Comparison of ENCODE assay signal across 30 cellular contexts in the genomic region with DNA sequence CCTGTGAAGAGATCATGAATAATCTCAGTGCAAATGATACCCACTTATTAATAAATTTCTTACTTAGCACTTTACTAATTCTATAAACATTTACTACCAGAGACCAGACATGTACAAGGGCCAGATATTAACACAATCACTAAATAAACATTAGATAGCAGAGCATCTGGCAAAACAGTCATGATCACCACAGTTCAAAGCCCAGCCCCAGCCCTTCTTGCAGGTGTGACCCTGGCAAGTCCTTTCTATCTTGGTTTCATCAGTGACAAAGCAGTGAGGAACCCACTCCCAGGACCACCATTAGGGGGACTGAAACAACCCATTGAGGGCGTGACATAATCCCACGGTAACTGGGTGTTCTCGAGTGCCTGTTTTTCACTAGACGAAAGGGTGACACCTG. TPM values are rescaled to one million over a fixed set of nuclear protein-coding genes. Genes with fewer than 3 reads are reported as not detected.
DNase-seq lines count a peak whose midpoint lies in the region; ATAC-seq and TF ChIP-seq lines count a peak whose summit lies in the region.
"Had no signal": no experiment of that assay in that cellular context is flagged by ENCODE, and none has a peak within 500 bp of the region (broad histone marks: within the 10 kb centered on the region; RNA-seq: fewer than 3 reads in every experiment).

No MANE protein-coding gene starts in this region.

- CTCF ChIA-PET in PC-3 (lab: Charles Lee), result no interaction called here

- no peaks in the 10 kb centered on the region for H3K27me3 ChIP-seq in hepatocyte
- H3K27me3 ChIP-seq in MG63, result no peaks in the 10 kb centered on the region
- H3K27me3 ChIP-seq in PC-3 (ENCODE audit: low read length), result no peaks in the 10 kb centered on the region
- H3K27me3 ChIP-seq: adrenal gland, foreskin keratinocyte had no signal

- H3K9me3 ChIP-seq in hepatocyte (ENCODE audit: low read depth) (no peaks in the 10 kb centered on the region), MG63 (no peaks in the 10 kb centered on the region), PC-3 (ENCODE audit: low read length) (no peaks in the 10 kb centered on the region)
- H3K9me3 ChIP-seq: adrenal gland had no signal

- H3K27me3 Mint-ChIP-seq in natural killer cell treated with Interleukin-12 subunit alpha and Interleukin-12 subunit beta and Interleukin-15 and Interleukin-18, amount 100 ng/mL, for 72 hours, result no peaks in the 10 kb centered on the region
- H3K27me3 Mint-ChIP-seq in natural killer cell (ENCODE audit: low read depth in 2 of 2) (no peaks in the 10 kb centered on the region), progenitor cell of endocrine pancreas (no peaks in the 10 kb centered on the region)

- H3K9me3 Mint-ChIP-seq in natural killer cell treated with Interleukin-12 subunit alpha and Interleukin-12 subunit beta and Interleukin-15 and Interleukin-18, amount 100 ng/mL, for 72 hours, result no peaks in the 10 kb centered on the region
- no peaks in the 10 kb centered on the region for H3K9me3 Mint-ChIP-seq in natural killer cell
- H3K9me3 Mint-ChIP-seq in progenitor cell of endocrine pancreas (ENCODE audit: low read depth), result no peaks in the 10 kb centered on the region
- H3K9me3 Mint-ChIP-seq: nephron progenitor cell had no signal

- POLR2A ChIA-PET in PC-3 (lab: Charles Lee; ENCODE audit: unreplicated experiment), result no interaction called here

- peaks cover 49% of the 10 kb centered on the region for H4K20me1 ChIP-seq in hepatocyte (ENCODE audit: insufficient read depth, poor library complexity, severe bottlenecking)
- no peaks in the 10 kb centered on the region for H4K20me1 ChIP-seq in PC-3 (ENCODE audit: low read length)

- no peak overlapping the region for H3K4me3 Mint-ChIP-seq in natural killer cell treated with Interleukin-12 subunit alpha and Interleukin-12 subunit beta and Interleukin-15 and Interleukin-18, amount 100 ng/mL, for 72 hours
- no peak overlapping the region for H3K4me3 Mint-ChIP-seq in natural killer cell
- H3K4me3 Mint-ChIP-seq in progenitor cell of endocrine pancreas (ENCODE audit: low read depth), result no peak overlapping the region
- H3K4me3 Mint-ChIP-seq: nephron progenitor cell had no signal

- no peak overlapping the region for H3K27ac Mint-ChIP-seq in natural killer cell treated with Interleukin-12 subunit alpha and Interleukin-12 subunit beta and Interleukin-15 and Interleukin-18, amount 100 ng/mL, for 72 hours
- peak overlapping the region in 1 of 2 donors; percentile 33 for H3K27ac Mint-ChIP-seq in natural killer cell
- H3K27ac Mint-ChIP-seq in progenitor cell of endocrine pancreas, result peak overlapping the region; percentile 83
- H3K27ac Mint-ChIP-seq: nephron progenitor cell had no signal

- 86% methylated on average over 4 of the region's 4 CpGs for WGBS in hepatocyte (ENCODE audit: low lambda C conversion rate, missing lambda C conversion rate)

- H3K4me2 ChIP-seq in hepatocyte, result no peak overlapping the region
- no peak overlapping the region for H3K4me2 ChIP-seq in PC-3 (ENCODE audit: low read length)

- H2AFZ ChIP-seq in hepatocyte (no peak overlapping the region), PC-3 (ENCODE audit: low read length) (no peak overlapping the region)

- peaks cover 16 to 33% of the 10 kb centered on the region in 2 donors for H3K4me1 Mint-ChIP-seq in natural killer cell treated with Interleukin-12 subunit alpha and Interleukin-12 subunit beta and Interleukin-15 and Interleukin-18, amount 100 ng/mL, for 72 hours (ENCODE audit: low read depth in 2 of 2)
- peaks cover 26 to 31% of the 10 kb centered on the region in 2 donors for H3K4me1 Mint-ChIP-seq in natural killer cell
- H3K4me1 Mint-ChIP-seq in progenitor cell of endocrine pancreas (ENCODE audit: low read depth), result no peaks in the 10 kb centered on the region

- no peak for TF ChIP-seq CTCF in natural killer cell (IDR thresholded peaks at IDR 0.05)
- TF ChIP-seq CTCF in hepatocyte (IDR thresholded peaks at IDR 0.05; ENCODE audit: poor library complexity), result no peak
- TF ChIP-seq CTCF in progenitor cell of endocrine pancreas (IDR thresholded peaks at IDR 0.05; ENCODE audit: unreplicated experiment), result no peak
- no peak for TF ChIP-seq CTCF in PC-3 (conservative IDR thresholded peaks at IDR 0.05; ENCODE audit: low read depth, low read length)

- intact Hi-C loops in natural killer cell (cut with micrococcal nuclease) (no loop called here), PC-3 (cut with micrococcal nuclease) (no loop called here)

- H3F3A ChIP-seq in PC-3 (ENCODE audit: low read length, unreplicated experiment), result no peaks in the 10 kb centered on the region

- no TSS peak for BruUV-seq in PC-3 (replicated peaks; lab: Mats Ljungman, UMichigan)

- H3K9me2 ChIP-seq in hepatocyte (replicated peaks; ENCODE audit: insufficient read depth) (no peaks in the 10 kb centered on the region), PC-3 (replicated peaks; ENCODE audit: low read length) (no peaks in the 10 kb centered on the region)

- peaks cover 14% of the 10 kb centered on the region for H3K36me3 Mint-ChIP-seq in natural killer cell treated with Interleukin-12 subunit alpha and Interleukin-12 subunit beta and Interleukin-15 and Interleukin-18, amount 100 ng/mL, for 72 hours
- H3K36me3 Mint-ChIP-seq in natural killer cell (no peaks in the 10 kb centered on the region), progenitor cell of endocrine pancreas (ENCODE audit: insufficient read depth) (peaks cover 28% of the 10 kb centered on the region)

- H3K27ac ChIP-seq in hepatocyte (peak overlapping the region; percentile 12), PC-3 (ENCODE audit: low read length) (no peak overlapping the region)
- H3K27ac ChIP-seq: adrenal gland, C4-2B, foreskin keratinocyte, HL-60 had no signal

- DNase-seq in natural killer cell treated with Interleukin-12 subunit alpha and Interleukin-12 subunit beta and Interleukin-15 and Interleukin-18, amount 100 ng/mL, for 72 hours (ENCODE audit: low spot score), result peak; percentile 18
- DNase-seq in natural killer cell (no peak), hepatocyte (ENCODE audit: low spot score) (no peak), progenitor cell of endocrine pancreas (ENCODE audit: low spot score, unreplicated experiment) (no peak), MG63 (no peak), PC-3 (no peak)
- DNase-seq: activated CD4-positive, alpha-beta T cell treated with anti-CD3 and anti-CD28 coated beads, Interleukin-2, amount 50 U/mL, for 1 hour; activated CD8-positive, alpha-beta memory T cell treated with anti-CD3 and anti-CD28 coated beads, Interleukin-2, amount 50 U/mL, for 4 hours; activated effector memory CD4-positive, alpha-beta T cell treated with anti-CD3 and anti-CD28 coated beads, Interleukin-2, amount 50 U/mL, for 16 hours; effector CD8-positive, alpha-beta T cell; foreskin keratinocyte; HCEC 1CT; hypothalamus; left ventricle myocardium superior; NCI-H1048; NCI-H187; NCI-H2227 treated with DMSO at 0.1 percent for 48 hours; NCI-H748 treated with DMSO at 0.1 percent for 48 hours; nephron progenitor cell; small intestine; stimulated activated CD4-positive, alpha-beta T cell treated with anti-CD3 and anti-CD28 coated beads, Interleukin-2, amount 100 ng/mL, for 24 hours; T1000 had no signal

- no peaks in the 10 kb centered on the region for H3K4me1 ChIP-seq in hepatocyte (ENCODE audit: insufficient read depth)
- no peaks in the 10 kb centered on the region for H3K4me1 ChIP-seq in PC-3 (ENCODE audit: insufficient read depth, low read length)
- H3K4me1 ChIP-seq: foreskin keratinocyte had no signal

- H3K79me2 ChIP-seq in hepatocyte (peaks cover 55% of the 10 kb centered on the region), PC-3 (ENCODE audit: low read length) (peaks cover 11% of the 10 kb centered on the region)

- H3K9ac ChIP-seq in PC-3 (ENCODE audit: low read length), result no peak overlapping the region

- H3K4me3 ChIP-seq in hepatocyte (no peak overlapping the region), MG63 (no peak overlapping the region), PC-3 (ENCODE audit: low read length) (no peak overlapping the region)
- H3K4me3 ChIP-seq: adrenal gland had no signal

- no peaks in the 10 kb centered on the region for H3K36me3 ChIP-seq in hepatocyte (replicated peaks; ENCODE audit: insufficient read depth, low read depth)
- peaks cover 97% of the 10 kb centered on the region for H3K36me3 ChIP-seq in MG63
- peaks cover 15% of the 10 kb centered on the region for H3K36me3 ChIP-seq in PC-3 (ENCODE audit: low read depth, low read length)

- no peak for ATAC-seq in natural killer cell treated with Interleukin-12 subunit alpha and Interleukin-12 subunit beta and Interleukin-15 and Interleukin-18, amount 100 ng/mL, for 72 hours
- ATAC-seq in natural killer cell (no peak), PC-3 (no peak), GM18858 (IDR thresholded peaks at IDR 0.05; ENCODE audit: unreplicated experiment) (no peak)
- ATAC-seq: foreskin keratinocyte, left ventricle myocardium superior had no signal

RNA-seq across cellular contexts. Expression of a gene that starts 11.6 kb away (rescaled TPM):
- 10 to 100 TPM; 34.3 to 49.2 TPM for total RNA-seq in natural killer cell treated with Interleukin-12 subunit alpha and Interleukin-12 subunit beta and Interleukin-15 and Interleukin-18, amount 100 ng/mL, for 72 hours
- total RNA-seq in natural killer cell, result 10 to 100 TPM; 56.1 to 70.2 (median 68.4) TPM
- total RNA-seq in hepatocyte, result 21.0 and 25.0 TPM in 2 replicates
- polyA plus RNA-seq in hepatocyte, result 22.9 and 24.1 TPM in 2 replicates
- 40.0 and 40.5 TPM in 2 replicates for total RNA-seq in progenitor cell of endocrine pancreas
- total RNA-seq in MG63 (2014; rRNA removed; shearing (Covaris generic); ENCODE audit: low replicate concordance), result 16.3 and 22.2 TPM in 2 replicates
- total RNA-seq in PC-3 (2014; rRNA removed), result 15.4 and 18.7 TPM in 2 replicates

RNA-seq across cellular contexts. Expression of a gene that starts 53.5 kb away (rescaled TPM):
- not detected for total RNA-seq in natural killer cell treated with Interleukin-12 subunit alpha and Interleukin-12 subunit beta and Interleukin-15 and Interleukin-18, amount 100 ng/mL, for 72 hours
- total RNA-seq in natural killer cell (not detected), hepatocyte (2.2 and 4.2 TPM in 2 replicates), progenitor cell of endocrine pancreas (not detected in 2 replicates), PC-3 (2014; rRNA removed) (not detected in 2 replicates)
- 1.5 and 2.3 TPM in 2 replicates for polyA plus RNA-seq in hepatocyte
- not detected in 2 replicates for total RNA-seq in MG63 (2014; rRNA removed; shearing (Covaris generic); ENCODE audit: low replicate concordance)
- total RNA-seq: foreskin keratinocyte, left ventricle myocardium superior, LHCN-M2, urinary bladder had no signal
- polyA plus RNA-seq: esophagus, foreskin keratinocyte had no signal

RNA-seq across cellular contexts. Expression of a gene that starts 59.9 kb away (rescaled TPM):
- under 1 TPM in 1 of 2 donors, not detected in 1; 0.98 TPM for total RNA-seq in natural killer cell treated with Interleukin-12 subunit alpha and Interleukin-12 subunit beta and Interleukin-15 and Interleukin-18, amount 100 ng/mL, for 72 hours
- total RNA-seq in natural killer cell, result under 1 TPM in 2 of 3 donors, not detected in 1; 0.19 to 0.20 TPM
- 31.5 and 36.0 TPM in 2 replicates for total RNA-seq in hepatocyte
- polyA plus RNA-seq in hepatocyte, result 50.2 and 54.6 TPM in 2 replicates
- total RNA-seq in progenitor cell of endocrine pancreas, result 0.36 and 0.71 TPM in 2 replicates
- not detected in 2 replicates for total RNA-seq in MG63 (2014; rRNA removed; shearing (Covaris generic); ENCODE audit: low replicate concordance)
- not detected in 2 replicates for total RNA-seq in PC-3 (2014; rRNA removed)
- total RNA-seq: LHCN-M2, OCI-LY7 had no signal

Comparison
In these comparisons a context has a peak if more than half of its experiments do, and no peak if none do; other contexts are left out.
1. RNA of a gene that starts 59.9 kb away (total RNA-seq): 31.5 to 36.0 TPM in hepatocyte; 0.98 TPM in natural killer cell treated with Interleukin-12 subunit alpha and Interleukin-12 subunit beta and Interleukin-15 and Interleukin-18, amount 100 ng/mL, for 72 hours, 0.36 to 0.71 TPM in progenitor cell of endocrine pancreas, 0.19 to 0.20 TPM in natural killer cell, not detected in MG63 and not detected in PC-3; every median in the first group is over 10 times any median in the second.